In genomic region chr12:6602526-6602925, GRCh38 we compare ENCODE assay signal across 10 cellular contexts. TPM values are rescaled to one million over a fixed set of nuclear protein-coding genes. Genes with fewer than 3 reads are reported as not detected.
DNase-seq lines count a peak whose midpoint lies in the region; ATAC-seq and TF ChIP-seq lines count a peak whose summit lies in the region.
"Had no signal": no experiment of that assay in that cellular context is flagged by ENCODE, and none has a peak within 500 bp of the region (broad histone marks: within the 10 kb centered on the region; RNA-seq: fewer than 3 reads in every experiment).

No MANE protein-coding gene starts in this region.

- H3K9ac ChIP-seq in neural progenitor cell, result peak overlapping the region; percentile 11

- H3K27ac Mint-ChIP-seq in IgD-negative memory B cell, result peak overlapping the region; percentile 67 to 89 (median 81)
- H3K27ac Mint-ChIP-seq in neural progenitor cell, result no peak overlapping the region

- H2AFZ ChIP-seq in ACC112 (ENCODE audit: low read length, unreplicated experiment) (no peak overlapping the region), neural progenitor cell (replicated peaks) (no peak overlapping the region)

- peak overlapping the region; percentile 84; the same call in 1 of the 2 replicates for H3K4me3 ChIP-seq in ACC112 (ENCODE audit: low read depth, low read length)
- H3K4me3 ChIP-seq in neural progenitor cell, result no peak overlapping the region
- H3K4me3 ChIP-seq in MG63, result no peak overlapping the region
- H3K4me3 ChIP-seq: testis had no signal

- H3K9me3 Mint-ChIP-seq in IgD-negative memory B cell (no peaks in the 10 kb centered on the region), neural progenitor cell (no peaks in the 10 kb centered on the region)

- H3K27me3 ChIP-seq in ACC112 (ENCODE audit: insufficient read depth, low read length), result no peaks in the 10 kb centered on the region
- no peaks in the 10 kb centered on the region for H3K27me3 ChIP-seq in neural progenitor cell
- no peaks in the 10 kb centered on the region for H3K27me3 ChIP-seq in MG63
- H3K27me3 ChIP-seq: testis had no signal

- peaks cover 48% of the 10 kb centered on the region for H3K36me3 ChIP-seq in ACC112 (ENCODE audit: insufficient read depth, low read length)
- peaks cover 14% of the 10 kb centered on the region for H3K36me3 ChIP-seq in neural progenitor cell
- peaks cover 81% of the 10 kb centered on the region for H3K36me3 ChIP-seq in MG63

- H3K4me3 Mint-ChIP-seq in IgD-negative memory B cell (peak overlapping the region in 1 of 4 donors; percentile 57), neural progenitor cell (peak overlapping the region; percentile 54)

- ATAC-seq in GM21360 (IDR thresholded peaks at IDR 0.05; ENCODE audit: unreplicated experiment), result no peak

- H3K4me1 Mint-ChIP-seq in IgD-negative memory B cell (peaks cover 22 to 35% (median 30%) of the 10 kb centered on the region in 3 donors), neural progenitor cell (peaks cover 29% of the 10 kb centered on the region)

- peaks cover 14% of the 10 kb centered on the region for H3F3A ChIP-seq in neural progenitor cell (ENCODE audit: low read depth)

- DNase-seq in neural progenitor cell (ENCODE audit: low spot score) (no peak), MG63 (no peak), NCI-H446 treated with DMSO at 0.1 percent for 48 hours (lab: John Stamatoyannopoulos, UW) (no peak), DMS53 treated with DMSO at 0.1 percent for 48 hours (lab: John Stamatoyannopoulos, UW; ENCODE audit: unreplicated experiment) (no peak)

- H3K36me3 Mint-ChIP-seq in IgD-negative memory B cell (peaks cover 8% of the 10 kb centered on the region), neural progenitor cell (peaks cover 52% of the 10 kb centered on the region)

- H3K9me3 ChIP-seq in neural progenitor cell (ENCODE audit: low read depth) (no peaks in the 10 kb centered on the region), MG63 (no peaks in the 10 kb centered on the region)
- H3K9me3 ChIP-seq: testis had no signal

- peak overlapping the region; percentile 84 for H3K4me2 ChIP-seq in neural progenitor cell

- H3K27me3 Mint-ChIP-seq in IgD-negative memory B cell, result no peaks in the 10 kb centered on the region
- H3K27me3 Mint-ChIP-seq in neural progenitor cell (ENCODE audit: insufficient read depth, low read depth), result peaks cover 5% of the 10 kb centered on the region

- H3K27ac ChIP-seq in ACC112 (ENCODE audit: low read depth, low read length), result no peak overlapping the region
- peak overlapping the region; percentile 31 for H3K27ac ChIP-seq in cingulate gyrus (ENCODE audit: low read depth, low read length)
- peak overlapping the region; percentile 13 for H3K27ac ChIP-seq in neural progenitor cell

- peaks cover 58% of the 10 kb centered on the region for H4K20me1 ChIP-seq in neural progenitor cell (ENCODE audit: low read depth)

- H3K79me2 ChIP-seq in ACC112 (ENCODE audit: control insufficient read depth, insufficient read depth, low read length, unreplicated experiment), result peaks cover 66% of the 10 kb centered on the region
- peaks cover 74% of the 10 kb centered on the region for H3K79me2 ChIP-seq in neural progenitor cell (ENCODE audit: low read depth)

- TF ChIP-seq CTCF in neural progenitor cell (IDR thresholded peaks at IDR 0.05), result no peak

- peaks cover 27% of the 10 kb centered on the region for H3K4me1 ChIP-seq in ACC112 (ENCODE audit: control insufficient read depth, insufficient read depth, low read length, unreplicated experiment)
- peaks cover 28% of the 10 kb centered on the region for H3K4me1 ChIP-seq in neural progenitor cell

RNA-seq across cellular contexts. Expression of gene CHD4, which starts 4.7 kb away (rescaled TPM):
- polyA plus RNA-seq in IgD-negative memory B cell, result 55.2 TPM
- total RNA-seq in neural progenitor cell (ENCODE audit: low replicate concordance), result 381 and 412 TPM in 2 replicates
- 155 and 166 TPM in 2 replicates for total RNA-seq in MG63 (2014; rRNA removed; shearing (Covaris generic); ENCODE audit: low replicate concordance)

RNA-seq across cellular contexts. Expression of gene LPAR5, which starts 33.2 kb away (rescaled TPM):
- polyA plus RNA-seq in IgD-negative memory B cell, result 63.6 TPM
- total RNA-seq in neural progenitor cell (ENCODE audit: low replicate concordance), result 0.04 and 0.22 TPM in 2 replicates
- 0.03 TPM in 1 of 2 replicates, not detected in the other for total RNA-seq in MG63 (2014; rRNA removed; shearing (Covaris generic); ENCODE audit: low replicate concordance)
- total RNA-seq: lung microvascular endothelial cell had no signal

RNA-seq across cellular contexts. Expression of gene NOP2, which starts 34.4 kb away (rescaled TPM):
- 24.9 TPM for polyA plus RNA-seq in IgD-negative memory B cell
- total RNA-seq in neural progenitor cell (ENCODE audit: low replicate concordance), result 43.8 and 47.8 TPM in 2 replicates
- total RNA-seq in MG63 (2014; rRNA removed; shearing (Covaris generic); ENCODE audit: low replicate concordance), result 64.5 and 90.4 TPM in 2 replicates

RNA-seq across cellular contexts. Expression of gene ACRBP, which starts 44.7 kb away (rescaled TPM):
- polyA plus RNA-seq in IgD-negative memory B cell, result 5.8 TPM
- 2.7 and 3.8 TPM in 2 replicates for total RNA-seq in neural progenitor cell (ENCODE audit: low replicate concordance)
- total RNA-seq in MG63 (2014; rRNA removed; shearing (Covaris generic); ENCODE audit: low replicate concordance), result not detected in 2 replicates

RNA-seq across cellular contexts. Expression of gene IFFO1, which starts 46.7 kb away (rescaled TPM):
- polyA plus RNA-seq in IgD-negative memory B cell, result 12.3 TPM
- 9.9 and 21.1 TPM in 2 replicates for total RNA-seq in neural progenitor cell (ENCODE audit: low replicate concordance)
- total RNA-seq in MG63 (2014; rRNA removed; shearing (Covaris generic); ENCODE audit: low replicate concordance), result 6.1 and 13.2 TPM in 2 replicates
